Comparison of ENCODE assay signal across 16 cellular contexts in the genomic region with DNA sequence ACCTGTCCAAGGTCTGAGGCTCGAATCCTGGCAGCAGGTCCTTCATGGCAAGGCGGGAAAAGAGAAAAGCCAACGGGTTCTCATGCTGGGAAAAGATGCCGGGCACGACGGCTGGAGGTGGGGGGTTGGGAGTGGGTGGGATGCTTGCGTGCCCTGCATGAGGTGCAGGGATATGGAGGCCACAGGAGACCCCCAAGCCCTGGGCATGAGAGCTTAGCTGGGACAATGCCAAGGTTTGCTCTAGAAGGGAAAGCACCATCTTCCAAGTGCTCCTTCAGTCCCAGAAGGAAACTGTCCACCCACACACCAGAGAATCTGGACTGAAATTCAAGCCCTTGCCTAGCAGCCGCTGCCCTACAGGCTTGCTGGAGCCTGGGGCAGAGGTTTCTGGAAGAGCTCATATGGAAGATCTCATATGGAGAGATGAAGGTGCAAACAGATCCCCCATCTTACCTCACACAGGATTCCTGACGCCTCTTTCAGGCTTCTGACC.
DNase-seq lines count a peak whose midpoint lies in the region; TF ChIP-seq lines count a peak whose summit lies in the region.
"Had no signal": no experiment of that assay in that cellular context is flagged by ENCODE, and none has a peak within 500 bp of the region (broad histone marks: within the 10 kb centered on the region; RNA-seq: fewer than 3 reads in every experiment).

No MANE protein-coding gene starts in this region.

- H3K4me3 Mint-ChIP-seq in osteocyte (ENCODE audit: unreplicated experiment) (no peak overlapping the region), CD14-positive monocyte (no peak overlapping the region)
- H3K4me3 Mint-ChIP-seq: activated CD4-positive, alpha-beta T cell treated with anti-CD3 and anti-CD28 coated beads, Interleukin-2, amount 10 ng/mL, durations not matched to agents 7 days and 5 days had no signal

- peak overlapping the region; percentile 67 for H3K27ac Mint-ChIP-seq in osteocyte (ENCODE audit: unreplicated experiment)
- peak overlapping the region in 1 of 7 donors; percentile 48 for H3K27ac Mint-ChIP-seq in CD14-positive monocyte
- H3K27ac Mint-ChIP-seq: activated CD4-positive, alpha-beta T cell treated with anti-CD3 and anti-CD28 coated beads, Interleukin-2, amount 10 ng/mL, durations not matched to agents 7 days and 5 days had no signal

- no peak overlapping the region for H3K4me3 ChIP-seq in left ventricle myocardium inferior
- H3K4me3 ChIP-seq in fibroblast of lung (replicated peaks in 1 of 4; ENCODE audit: control extremely low read depth in 1 of 4, insufficient read depth in 1 of 4, low read depth in 3 of 4, low read length in 4 of 4), result no peak overlapping the region
- no peak overlapping the region for H3K4me3 ChIP-seq in vagina
- H3K4me3 ChIP-seq: BLaER1, stomach had no signal

- H3K4me1 ChIP-seq in left ventricle myocardium inferior, result peaks cover 81% of the 10 kb centered on the region
- peaks cover 25% of the 10 kb centered on the region for H3K4me1 ChIP-seq in fibroblast of lung (ENCODE audit: control insufficient read depth, extremely low read depth, insufficient read depth, low read length)
- peaks cover 59% of the 10 kb centered on the region for H3K4me1 ChIP-seq in vagina

- TF ChIP-seq POLR2A in vagina (IDR thresholded peaks at IDR 0.05), result no peak

- peaks cover 4% of the 10 kb centered on the region for H4K20me1 ChIP-seq in fibroblast of lung (ENCODE audit: control insufficient read depth, extremely low read depth, insufficient read depth, low read length)

- H3K9ac ChIP-seq in fibroblast of lung (ENCODE audit: insufficient read depth, low read length), result no peak overlapping the region

- H3K27ac ChIP-seq in left ventricle myocardium inferior (replicated peaks) (no peak overlapping the region), fibroblast of lung (ENCODE audit: insufficient read depth, low read length) (peak overlapping the region; percentile 67), vagina (peak overlapping the region; percentile 49)

- H2AFZ ChIP-seq in fibroblast of lung (ENCODE audit: low read length), result no peak overlapping the region

- H3K36me3 Mint-ChIP-seq in osteocyte (ENCODE audit: unreplicated experiment), result peaks cover 9% of the 10 kb centered on the region
- peaks cover 33 to 75% of the 10 kb centered on the region in 2 donors for H3K36me3 Mint-ChIP-seq in CD14-positive monocyte

- TF ChIP-seq CTCF in left ventricle myocardium inferior (IDR thresholded peaks at IDR 0.05; ENCODE audit: borderline replicate concordance), result no peak
- no peak for TF ChIP-seq CTCF in fibroblast of lung (conservative IDR thresholded peaks at IDR 0.05 in 1 of 2, IDR thresholded peaks at IDR 0.05 in 1 of 2; ENCODE audit: low read depth in 1 of 2, low read length in 2 of 2)
- TF ChIP-seq CTCF in osteocyte (IDR thresholded peaks at IDR 0.05), result no peak
- TF ChIP-seq CTCF in vagina (IDR thresholded peaks at IDR 0.05), result no peak
- no peak for TF ChIP-seq CTCF in CD14-positive monocyte (IDR thresholded peaks at IDR 0.05)

- H3K79me2 ChIP-seq in fibroblast of lung (ENCODE audit: control insufficient read depth, insufficient read depth, low read length), result peaks cover 44% of the 10 kb centered on the region

- H3K4me2 ChIP-seq in fibroblast of lung (ENCODE audit: extremely low read depth, insufficient read depth, low read length), result no peak overlapping the region

- intact Hi-C loops in cardiac septum (cut with DNase I) (no loop called here), left ventricle myocardium inferior (cut with micrococcal nuclease) (no loop called here), vagina (cut with DNase I) (no loop called here), CD14-positive monocyte (cut with micrococcal nuclease) (no loop called here)

- peaks cover 19% of the 10 kb centered on the region for H3K36me3 ChIP-seq in left ventricle myocardium inferior
- H3K36me3 ChIP-seq in fibroblast of lung (ENCODE audit: control insufficient read depth, insufficient read depth, low read length), result peaks cover 15% of the 10 kb centered on the region
- peaks cover 0 to 13% of the 10 kb centered on the region in 2 donors for H3K36me3 ChIP-seq in vagina

- H3K27me3 ChIP-seq in left ventricle myocardium inferior (ENCODE audit: low read depth) (no peaks in the 10 kb centered on the region), fibroblast of lung (ENCODE audit: control insufficient read depth, insufficient read depth, low read length) (no peaks in the 10 kb centered on the region), vagina (no peaks in the 10 kb centered on the region)
- H3K27me3 ChIP-seq: BLaER1, stomach had no signal

- DNase-seq in cardiac septum (ENCODE audit: low spot score), result peak; percentile 50
- DNase-seq in left ventricle myocardium inferior, result no peak
- peak in 1 of 2 donors; percentile 30 for DNase-seq in fibroblast of lung (ENCODE audit: low read depth in 2 of 2)
- DNase-seq in osteocyte (ENCODE audit: extremely low spot score, unreplicated experiment), result no peak
- no peak for DNase-seq in vagina (ENCODE audit: extremely low spot score in 2 of 2)
- DNase-seq in SIG-M5 (lab: John Stamatoyannopoulos, UW), result no peak
- DNase-seq in UCSD-AML1 (lab: John Stamatoyannopoulos, UW; ENCODE audit: unreplicated experiment), result no peak
- DNase-seq in CD14-positive monocyte (ENCODE audit: low spot score), result no peak
- DNase-seq: activated CD4-positive, alpha-beta T cell treated with anti-CD3 and anti-CD28 coated beads, Interleukin-2, amount 10 ng/mL, durations not matched to agents 7 days and 5 days; activated CD8-positive, alpha-beta memory T cell treated with anti-CD3 and anti-CD28 coated beads, Interleukin-2, amount 50 U/mL, for 48 hours; cortex of kidney; GOT3; NCI-H2029; stimulated activated CD4-positive, alpha-beta T cell treated with anti-CD3 and anti-CD28 coated beads, Interleukin-2, amount 100 ng/mL, for 48 hours had no signal

- H3K27me3 Mint-ChIP-seq in osteocyte (ENCODE audit: unreplicated experiment) (no peaks in the 10 kb centered on the region), CD14-positive monocyte (ENCODE audit: low read depth in 3 of 3) (peaks cover 0 to 2% (median 0%) of the 10 kb centered on the region in 3 donors)
- H3K27me3 Mint-ChIP-seq: activated CD4-positive, alpha-beta T cell treated with anti-CD3 and anti-CD28 coated beads, Interleukin-2, amount 10 ng/mL, durations not matched to agents 7 days and 5 days had no signal

- H3K9me3 Mint-ChIP-seq in osteocyte (ENCODE audit: unreplicated experiment), result no peaks in the 10 kb centered on the region
- peaks cover 0 to 2% (median 0%) of the 10 kb centered on the region in 7 donors for H3K9me3 Mint-ChIP-seq in CD14-positive monocyte
- H3K9me3 Mint-ChIP-seq: activated CD4-positive, alpha-beta T cell treated with anti-CD3 and anti-CD28 coated beads, Interleukin-2, amount 10 ng/mL, durations not matched to agents 7 days and 5 days had no signal

- H3K9me3 ChIP-seq in left ventricle myocardium inferior (replicated peaks) (no peaks in the 10 kb centered on the region), fibroblast of lung (ENCODE audit: control insufficient read depth, insufficient read depth, low read depth, low read length) (no peaks in the 10 kb centered on the region), vagina (no peaks in the 10 kb centered on the region)
- H3K9me3 ChIP-seq: BLaER1, stomach had no signal

- H3K4me1 Mint-ChIP-seq in osteocyte (ENCODE audit: unreplicated experiment) (peaks cover 29% of the 10 kb centered on the region), CD14-positive monocyte (no peaks in the 10 kb centered on the region)
- H3K4me1 Mint-ChIP-seq: activated CD4-positive, alpha-beta T cell treated with anti-CD3 and anti-CD28 coated beads, Interleukin-2, amount 10 ng/mL, durations not matched to agents 7 days and 5 days had no signal
